In genomic region chr19:42176649-42176989, GRCh38 we compare ENCODE assay signal across 8 cellular contexts. TPM values are rescaled to one million over a fixed set of nuclear protein-coding genes. Genes with fewer than 3 reads are reported as not detected.
DNase-seq lines count a peak whose midpoint lies in the region; ATAC-seq, FAIRE-seq and TF ChIP-seq lines count a peak whose summit lies in the region.

No MANE protein-coding gene starts in this region.

- H3K4me1 ChIP-seq in HUES48 (ENCODE audit: control insufficient read depth, insufficient read depth, low read length) (0 out of 2 replicates have a peak, but pooled peaks cover 5% of the 10 kb centered on the region), GM12878 (ENCODE audit: control insufficient read depth, insufficient read depth, low read length) (no peaks in the 10 kb centered on the region), HepG2 (ENCODE audit: insufficient read depth, low read length) (no peaks in the 10 kb centered on the region), tibial artery (peaks cover 0 to 18% (median 11%) of the 10 kb centered on the region in 4 donors)

- H3K27ac ChIP-seq in HUES48 (ENCODE audit: low read depth, low read length) (no peak overlapping the region), GM12878 (ENCODE audit: control insufficient read depth, insufficient read depth) (no peak overlapping the region), HepG2 (ENCODE audit: extremely low read length, insufficient read depth, low read length) (no peak overlapping the region), tibial artery (no peak overlapping the region)

- WGBS in GM12878 (ENCODE audit: insufficient coverage, insufficient replicate concordance, low lambda C conversion rate, missing lambda C conversion rate) = 4% methylated on average over 27 of the region's 31 CpGs
- WGBS in HepG2 (ENCODE audit: low lambda C conversion rate) = 14% methylated on average over 31 of the region's 31 CpGs

- no peak for TF ChIP-seq POLR2A in GM12878 (IDR thresholded peaks at IDR 0.05; ENCODE audit: low read depth, low read length)
- no peak for TF ChIP-seq POLR2A in HepG2 (IDR thresholded peaks at IDR 0.05; ENCODE audit: insufficient read depth in 1 of 2, low read depth in 2 of 2, low read length in 2 of 2)

- H3K36me3 ChIP-seq in BJ (ENCODE audit: control insufficient read depth, insufficient read depth, low read length) (no peaks in the 10 kb centered on the region), HUES48 (ENCODE audit: control insufficient read depth, insufficient read depth, low read length) (no peaks in the 10 kb centered on the region), GM12878 (ENCODE audit: control insufficient read depth in 2 of 2, insufficient read depth in 2 of 2, low read length in 1 of 2) (no peaks in the 10 kb centered on the region), HepG2 (replicated peaks in 1 of 2; ENCODE audit: control insufficient read depth in 1 of 2, insufficient read depth in 2 of 2, low read length in 2 of 2) (no peaks in the 10 kb centered on the region), tibial artery (no peaks in the 10 kb centered on the region)

- TF ChIP-seq CTCF in BJ (IDR thresholded peaks at IDR 0.05; ENCODE audit: insufficient read depth, low read depth, low read length) (no peak), GM12878 (IDR thresholded peaks at IDR 0.05 in 2 of 3, conservative IDR thresholded peaks at IDR 0.05 in 1 of 3; ENCODE audit: control insufficient read depth in 2 of 3, extremely low read depth in 1 of 3, insufficient read depth in 1 of 3, low read depth in 3 of 3, low read length in 3 of 3) (no peak), HepG2 (CRISPR knock-in tag; IDR thresholded peaks at IDR 0.05) (no peak), tibial artery (IDR thresholded peaks at IDR 0.05) (no peak)

- H2AFZ ChIP-seq in GM12878 (ENCODE audit: control insufficient read depth, low read depth, low read length) (no peak overlapping the region), HepG2 (ENCODE audit: low read length) (no peak overlapping the region)

- BruUV-seq in GM12878 (replicated peaks; lab: Mats Ljungman, UMichigan) = no TSS peak
- BruUV-seq in HepG2 (replicated peaks; lab: Mats Ljungman, UMichigan) = no TSS peak

- DNase-seq in BJ (ENCODE audit: low read depth) (no peak), GM12878 (ENCODE audit: low read depth, low spot score) (no peak), HepG2 (ENCODE audit: low spot score) (no peak), tibial artery (no peak), NK-92 (lab: John Stamatoyannopoulos, UW; ENCODE audit: unreplicated experiment) (no peak), cerebellar cortex (ENCODE audit: low spot score) (no peak), HPDE6-E6E7 (ENCODE audit: extremely low spot score) (no peak)

- intact Hi-C loops in GM12878 (cut with micrococcal nuclease; ENCODE audit: unreplicated experiment) = no loop called here
- intact Hi-C loops in HepG2 (cut with micrococcal nuclease; ENCODE audit: unreplicated experiment) = no loop called here
- intact Hi-C loops in tibial artery (cut with DNase I; ENCODE audit: low total_unique reads) = no loop called here

- SMC1A ChIA-PET in GM12878 (lab: Charles Lee; ENCODE audit: uncharacterized antibody, unreplicated experiment) = no interaction called here

- FAIRE-seq in GM12878 (lab: Jason Lieb, UNC) = no peak
- FAIRE-seq in HepG2 (lab: Jason Lieb, UNC) = no peak

- H3K4me2 ChIP-seq in GM12878 (ENCODE audit: control insufficient read depth, insufficient read depth) (peak overlapping the region; percentile 49; the same call in 1 of the 2 replicates), HepG2 (ENCODE audit: low read depth, low read length) (no peak overlapping the region; the same call in 1 of the 2 replicates)

- H3K27me3 ChIP-seq in BJ (ENCODE audit: control insufficient read depth, insufficient read depth, low read length) = peaks cover 46% of the 10 kb centered on the region
- H3K27me3 ChIP-seq in HUES48 (ENCODE audit: control insufficient read depth, insufficient read depth, low read length) = peaks cover 83% of the 10 kb centered on the region
- H3K27me3 ChIP-seq in GM12878 (replicated peaks in 1 of 2; ENCODE audit: control insufficient read depth in 2 of 2, insufficient read depth in 2 of 2, low read length in 1 of 2) = peaks cover 10 to 32% of the 10 kb centered on the region in 2 experiments
- H3K27me3 ChIP-seq in HepG2 (ENCODE audit: control insufficient read depth in 1 of 2, insufficient read depth in 2 of 2, low read length in 2 of 2) = peaks cover 4 to 67% of the 10 kb centered on the region in 2 experiments; a peak in 4 of 5 replicates
- H3K27me3 ChIP-seq in tibial artery = peaks cover 0 to 70% of the 10 kb centered on the region in 2 donors

- H3K79me2 ChIP-seq in GM12878 (ENCODE audit: control insufficient read depth, insufficient read depth, low read length) (no peaks in the 10 kb centered on the region), HepG2 (ENCODE audit: insufficient read depth, low read length) (no peaks in the 10 kb centered on the region)

- POLR2A ChIA-PET in BJ (lab: Charles Lee) (interaction anchor here (0.6 kb wide), 1 partner anchor 102 kb away, joined by 3 read pairs; no protein-coding TSS in a partner anchor), GM12878 (lab: Charles Lee) (interaction anchor here (0.6 to 1.2 kb wide), 2 partner anchors 94 to 105 kb away, joined by 7 read pairs; no protein-coding TSS in a partner anchor), HepG2 (lab: Yijun Ruan, JAX) (no interaction called here)

- in situ Hi-C loops in GM12878 (cut with MboI) = no loop called here
- in situ Hi-C loops in HepG2 (cut with HindIII; ENCODE audit: extremely low pct_ligation_motif_present, low pct_unique_long_range_greater_than_20kb) = no loop called here

- CTCF ChIA-PET in BJ (lab: Yijun Ruan, JAX) = interaction anchor here (0.7 to 2.7 kb wide), 12 partner anchors 8 to 249 kb away, joined by 3 to 10 read pairs (median 4); no protein-coding TSS in a partner anchor
- CTCF ChIA-PET in GM12878 (lab: Yijun Ruan, JAX) = interaction anchor here (1.1 kb wide), 1 partner anchor 68 kb away, joined by 4 read pairs; no protein-coding TSS in a partner anchor
- CTCF ChIA-PET in HepG2 (lab: Yijun Ruan, JAX; ENCODE audit: low intra/inter-chr PET ratio, low total read pairs) = no interaction called here

- H3K4me3 ChIP-seq in BJ (ENCODE audit: low read depth, low read length) = peak overlapping the region; percentile 42
- peak overlapping the region; percentile 54 for H3K4me3 ChIP-seq in HUES48 (ENCODE audit: low read depth, low read length)
- H3K4me3 ChIP-seq in GM12878 = peak overlapping the region; percentile 57
- H3K4me3 ChIP-seq in HepG2 (replicated peaks in 1 of 3; ENCODE audit: insufficient read depth in 1 of 3, low read depth in 2 of 3, low read length in 3 of 3) = no peak overlapping the region
- peak overlapping the region; percentile 47 to 61 for H3K4me3 ChIP-seq in tibial artery

- H3K9me3 ChIP-seq in HUES48 (ENCODE audit: control insufficient read depth, insufficient read depth, low read length) (no peaks in the 10 kb centered on the region), GM12878 (replicated peaks; ENCODE audit: control insufficient read depth, insufficient read depth, low read length) (no peaks in the 10 kb centered on the region), HepG2 (ENCODE audit: low read length) (no peaks in the 10 kb centered on the region), tibial artery (no peaks in the 10 kb centered on the region)

- TF ChIP-seq EP300 in GM12878 (IDR thresholded peaks at IDR 0.05; ENCODE audit: borderline replicate concordance in 1 of 2, control insufficient read depth in 1 of 2, low read depth in 2 of 2, low read length in 2 of 2) (no peak), HepG2 (IDR thresholded peaks at IDR 0.05; ENCODE audit: low read depth in 2 of 2, low read length in 2 of 2) (no peak), HepG2 (CRISPR knock-in tag; IDR thresholded peaks at IDR 0.05; ENCODE audit: borderline replicate concordance) (no peak)

- RAD21 ChIA-PET in GM12878 (lab: Charles Lee; ENCODE audit: unreplicated experiment) = interaction anchor here (0.8 to 1.2 kb wide), 5 partner anchors 26 to 71 kb away, joined by 3 read pairs; no protein-coding TSS in a partner anchor

- H3K9ac ChIP-seq in HUES48 (ENCODE audit: low read depth, low read length) (no peak overlapping the region), GM12878 (ENCODE audit: control insufficient read depth, insufficient read depth, low read length) (no peak overlapping the region), HepG2 (ENCODE audit: insufficient read depth, low read depth, low read length) (no peak overlapping the region)

- ATAC-seq in GM12878 (peak; percentile 50), HepG2 (peak; percentile 50)

- TF ChIP-seq RAD21 in GM12878 (IDR thresholded peaks at IDR 0.05; ENCODE audit: insufficient read depth, low read depth, low read length) (no peak), HepG2 (CRISPR knock-in tag; IDR thresholded peaks at IDR 0.05) (no peak)

- H4K20me1 ChIP-seq in GM12878 (ENCODE audit: control insufficient read depth, insufficient read depth) = no peaks in the 10 kb centered on the region; the same call in 1 of the 2 replicates
- H4K20me1 ChIP-seq in HepG2 (ENCODE audit: insufficient read depth, low read length) = no peaks in the 10 kb centered on the region

RNA-seq across cellular contexts. Expression of gene DEDD2, which starts 40.9 kb away (rescaled TPM):
- polyA plus RNA-seq in BJ (2011; rRNA removed) (19.1 and 30.4 TPM in 2 replicates), GM12878 (2011; rRNA removed) (10.1 and 20.0 TPM in 2 replicates), GM12878 (2014; fragmentation: Illumina TruSeq; extraction: Trizol) (5.1 and 12.5 TPM in 2 replicates), GM12878 (2014; fragmentation: Nextera tagmentation; extraction: Ambion mirVana) (1 to 10 TPM; 2.5 to 3.1 TPM), GM12878 (2014; rRNA removed) (24.0 and 28.6 TPM in 2 replicates), GM12878 (2016; fragmentation: Nextera tagmentation; extraction: Ambion mirVana) (10 to 100 TPM; 22.0 to 24.7 TPM), HepG2 (2011; rRNA removed) (24.7 and 26.1 TPM in 2 replicates)
- 8.3 and 16.0 TPM in 2 replicates for polyA minus RNA-seq in BJ (2011; rRNA and poly(A)+ RNA removed)
- total RNA-seq in GM12878 (2013; cell fraction: nucleolus; rRNA removed) = 18.7 and 18.8 TPM in 2 replicates
- total RNA-seq in GM12878 (2014; rRNA removed) (17.6 and 22.1 TPM in 2 replicates), GM12878 (2014; rRNA removed; fragmentation: Illumina TruSeq; extraction: Trizol) (9.5 and 9.6 TPM in 2 replicates), GM12878 (2021) (15.3 and 18.2 TPM in 2 replicates), HepG2 (2016; rRNA removed; fragmentation: Illumina TruSeq; extraction: Trizol) (14.7 and 19.2 TPM in 2 replicates)
- polyA plus RNA-seq in GM12878 (2011; ENCODE audit: low read depth) = 10.7 TPM
- polyA plus RNA-seq in GM12878 (2011; cell fraction: cytosol; rRNA removed) = 31.5 and 40.2 TPM in 2 replicates
- polyA plus RNA-seq in GM12878 (2011; cell fraction: nucleus; rRNA removed) = 23.7 and 26.9 TPM in 2 replicates
- polyA plus RNA-seq in GM12878 (2012) = 21.1 and 21.2 TPM in 2 replicates
- 13.1 and 26.9 TPM in 2 replicates for polyA minus RNA-seq in GM12878 (2011; rRNA and poly(A)+ RNA removed)
- polyA minus RNA-seq in GM12878 (2011; cell fraction: cytosol; rRNA and poly(A)+ RNA removed) = 6.9 and 8.0 TPM in 2 replicates
- 8.7 and 9.5 TPM in 2 replicates for polyA minus RNA-seq in GM12878 (2011; cell fraction: nucleus; rRNA and poly(A)+ RNA removed)
- 9.6 and 10.0 TPM in 2 replicates for total RNA-seq in HepG2 (2016; cell fraction: cytosol; rRNA removed; fragmentation: Illumina TruSeq; extraction: Trizol; ENCODE audit: low read depth)
- total RNA-seq in HepG2 (2016; cell fraction: insoluble cytoplasmic fraction; rRNA removed; fragmentation: Illumina TruSeq; extraction: Trizol) = 16.1 and 18.5 TPM in 2 replicates
- total RNA-seq in HepG2 (2016; cell fraction: membrane; rRNA removed; fragmentation: Illumina TruSeq; extraction: Trizol) = 27.2 and 29.6 TPM in 2 replicates
- 6.8 and 8.3 TPM in 2 replicates for total RNA-seq in HepG2 (2016; cell fraction: nucleus; rRNA removed; fragmentation: Illumina TruSeq; extraction: Trizol)
- polyA plus RNA-seq in HepG2 (2011; cell fraction: cytosol; rRNA removed) = 25.5 and 32.8 TPM in 2 replicates
- 26.7 and 26.8 TPM in 2 replicates for polyA plus RNA-seq in HepG2 (2011; cell fraction: nucleus; rRNA removed)
- 11.1 and 19.5 TPM in 2 replicates for polyA plus RNA-seq in HepG2 (2012)
- polyA plus RNA-seq in HepG2 (2016; cell fraction: cytosol; fragmentation: Illumina TruSeq; extraction: Trizol; ENCODE audit: low read depth) = 10.7 and 11.1 TPM in 2 replicates
- polyA plus RNA-seq in HepG2 (2016; cell fraction: insoluble cytoplasmic fraction; fragmentation: Illumina TruSeq; extraction: Trizol; ENCODE audit: low read depth) = 19.2 and 19.5 TPM in 2 replicates
- 23.2 and 25.7 TPM in 2 replicates for polyA plus RNA-seq in HepG2 (2016; cell fraction: membrane; fragmentation: Illumina TruSeq; extraction: Trizol; ENCODE audit: low read depth)
- 16.9 and 21.4 TPM in 2 replicates for polyA plus RNA-seq in HepG2 (2016; cell fraction: nucleus; fragmentation: Illumina TruSeq; extraction: Trizol; ENCODE audit: insufficient read depth, low read depth)
- 15.6 and 26.0 TPM in 2 replicates for polyA minus RNA-seq in HepG2 (2011; rRNA and poly(A)+ RNA removed; ENCODE audit: low replicate concordance)
- polyA minus RNA-seq in HepG2 (2011; cell fraction: cytosol; rRNA and poly(A)+ RNA removed) = 6.8 and 8.3 TPM in 2 replicates
- 5.0 and 7.2 TPM in 2 replicates for polyA minus RNA-seq in HepG2 (2011; cell fraction: nucleus; rRNA and poly(A)+ RNA removed)

RNA-seq across cellular contexts. Expression of gene ZNF526, which starts 43.5 kb away (rescaled TPM):
- polyA plus RNA-seq in BJ (2011; rRNA removed) = 4.8 and 5.9 TPM in 2 replicates
- polyA minus RNA-seq in BJ (2011; rRNA and poly(A)+ RNA removed) = 9.8 and 14.0 TPM in 2 replicates
- 33.6 and 41.2 TPM in 2 replicates for total RNA-seq in GM12878 (2013; cell fraction: nucleolus; rRNA removed)
- total RNA-seq in GM12878 (2014; rRNA removed) = 8.3 and 9.6 TPM in 2 replicates
- 5.3 and 5.4 TPM in 2 replicates for total RNA-seq in GM12878 (2014; rRNA removed; fragmentation: Illumina TruSeq; extraction: Trizol)
- total RNA-seq in GM12878 (2021) = 14.7 and 18.3 TPM in 2 replicates
- polyA plus RNA-seq in GM12878 (2011; ENCODE audit: low read depth) = 4.1 TPM
- 2.1 and 4.2 TPM in 2 replicates for polyA plus RNA-seq in GM12878 (2011; rRNA removed)
- 4.2 and 4.4 TPM in 2 replicates for polyA plus RNA-seq in GM12878 (2011; cell fraction: cytosol; rRNA removed)
- 6.0 and 7.3 TPM in 2 replicates for polyA plus RNA-seq in GM12878 (2011; cell fraction: nucleus; rRNA removed)
- 7.0 and 7.6 TPM in 2 replicates for polyA plus RNA-seq in GM12878 (2012)
- 2.4 and 4.2 TPM in 2 replicates for polyA plus RNA-seq in GM12878 (2014; fragmentation: Illumina TruSeq; extraction: Trizol)
- polyA plus RNA-seq in GM12878 (2014; fragmentation: Nextera tagmentation; extraction: Ambion mirVana) = 1 to 10 TPM; 1.8 to 2.0 TPM
- polyA plus RNA-seq in GM12878 (2014; rRNA removed) = 5.6 and 7.2 TPM in 2 replicates
- polyA plus RNA-seq in GM12878 (2016; fragmentation: Nextera tagmentation; extraction: Ambion mirVana) = 10 to 100 TPM; 12.8 to 13.3 TPM
- polyA minus RNA-seq in GM12878 (2011; rRNA and poly(A)+ RNA removed) = 10.8 and 14.2 TPM in 2 replicates
- polyA minus RNA-seq in GM12878 (2011; cell fraction: cytosol; rRNA and poly(A)+ RNA removed) = 4.4 and 5.5 TPM in 2 replicates
- polyA minus RNA-seq in GM12878 (2011; cell fraction: nucleus; rRNA and poly(A)+ RNA removed) = 5.4 and 10.8 TPM in 2 replicates
- 8.4 and 8.5 TPM in 2 replicates for total RNA-seq in HepG2 (2016; rRNA removed; fragmentation: Illumina TruSeq; extraction: Trizol)
- 3.2 and 4.1 TPM in 2 replicates for total RNA-seq in HepG2 (2016; cell fraction: cytosol; rRNA removed; fragmentation: Illumina TruSeq; extraction: Trizol; ENCODE audit: low read depth)
- 7.8 and 8.2 TPM in 2 replicates for total RNA-seq in HepG2 (2016; cell fraction: insoluble cytoplasmic fraction; rRNA removed; fragmentation: Illumina TruSeq; extraction: Trizol)
- 7.8 and 8.0 TPM in 2 replicates for total RNA-seq in HepG2 (2016; cell fraction: membrane; rRNA removed; fragmentation: Illumina TruSeq; extraction: Trizol)
- total RNA-seq in HepG2 (2016; cell fraction: nucleus; rRNA removed; fragmentation: Illumina TruSeq; extraction: Trizol) = 5.4 and 6.6 TPM in 2 replicates
- polyA plus RNA-seq in HepG2 (2011; rRNA removed) = 3.3 and 4.3 TPM in 2 replicates
- 1.6 and 1.7 TPM in 2 replicates for polyA plus RNA-seq in HepG2 (2011; cell fraction: cytosol; rRNA removed)
- 6.8 and 7.0 TPM in 2 replicates for polyA plus RNA-seq in HepG2 (2011; cell fraction: nucleus; rRNA removed)
- 4.9 and 5.8 TPM in 2 replicates for polyA plus RNA-seq in HepG2 (2012)
- polyA plus RNA-seq in HepG2 (2016; cell fraction: cytosol; fragmentation: Illumina TruSeq; extraction: Trizol; ENCODE audit: low read depth) = 0.61 and 0.84 TPM in 2 replicates
- 3.0 and 6.6 TPM in 2 replicates for polyA plus RNA-seq in HepG2 (2016; cell fraction: insoluble cytoplasmic fraction; fragmentation: Illumina TruSeq; extraction: Trizol; ENCODE audit: low read depth)
- 1.2 and 1.8 TPM in 2 replicates for polyA plus RNA-seq in HepG2 (2016; cell fraction: membrane; fragmentation: Illumina TruSeq; extraction: Trizol; ENCODE audit: low read depth)
- polyA plus RNA-seq in HepG2 (2016; cell fraction: nucleus; fragmentation: Illumina TruSeq; extraction: Trizol; ENCODE audit: insufficient read depth, low read depth) = 4.9 and 6.7 TPM in 2 replicates
- polyA minus RNA-seq in HepG2 (2011; rRNA and poly(A)+ RNA removed; ENCODE audit: low replicate concordance) = 12.7 and 19.4 TPM in 2 replicates
- 2.9 and 4.0 TPM in 2 replicates for polyA minus RNA-seq in HepG2 (2011; cell fraction: cytosol; rRNA and poly(A)+ RNA removed)
- 8.8 and 9.3 TPM in 2 replicates for polyA minus RNA-seq in HepG2 (2011; cell fraction: nucleus; rRNA and poly(A)+ RNA removed)

RNA-seq across cellular contexts. Expression of gene POU2F2, which starts 44.4 kb away (rescaled TPM):
- 1.8 and 2.2 TPM in 2 replicates for polyA plus RNA-seq in BJ (2011; rRNA removed)
- polyA minus RNA-seq in BJ (2011; rRNA and poly(A)+ RNA removed) = 1.1 and 1.5 TPM in 2 replicates
- total RNA-seq in GM12878 (2013; cell fraction: nucleolus; rRNA removed) = 58.4 and 67.0 TPM in 2 replicates
- 14.1 and 15.1 TPM in 2 replicates for total RNA-seq in GM12878 (2014; rRNA removed)
- total RNA-seq in GM12878 (2014; rRNA removed; fragmentation: Illumina TruSeq; extraction: Trizol) = 13.8 and 22.0 TPM in 2 replicates
- total RNA-seq in GM12878 (2021) = 46.2 and 48.3 TPM in 2 replicates
- 22.6 TPM for polyA plus RNA-seq in GM12878 (2011; ENCODE audit: low read depth)
- 28.9 and 37.6 TPM in 2 replicates for polyA plus RNA-seq in GM12878 (2011; rRNA removed)
- polyA plus RNA-seq in GM12878 (2011; cell fraction: cytosol; rRNA removed) = 40.4 and 50.7 TPM in 2 replicates
- 116 and 132 TPM in 2 replicates for polyA plus RNA-seq in GM12878 (2011; cell fraction: nucleus; rRNA removed)
- polyA plus RNA-seq in GM12878 (2012) = 45.6 and 50.4 TPM in 2 replicates
- 36.1 and 62.4 TPM in 2 replicates for polyA plus RNA-seq in GM12878 (2014; fragmentation: Illumina TruSeq; extraction: Trizol)
- 1 to 10 TPM; 4.4 to 6.4 TPM for polyA plus RNA-seq in GM12878 (2014; fragmentation: Nextera tagmentation; extraction: Ambion mirVana)
- 39.0 and 42.2 TPM in 2 replicates for polyA plus RNA-seq in GM12878 (2014; rRNA removed)
- polyA plus RNA-seq in GM12878 (2016; fragmentation: Nextera tagmentation; extraction: Ambion mirVana) = 10 to 100 TPM; 38.3 to 47.7 TPM
- 20.4 and 27.0 TPM in 2 replicates for polyA minus RNA-seq in GM12878 (2011; rRNA and poly(A)+ RNA removed)
- polyA minus RNA-seq in GM12878 (2011; cell fraction: cytosol; rRNA and poly(A)+ RNA removed) = 20.2 and 22.9 TPM in 2 replicates
- polyA minus RNA-seq in GM12878 (2011; cell fraction: nucleus; rRNA and poly(A)+ RNA removed) = 20.2 and 33.8 TPM in 2 replicates
- 0.03 and 0.09 TPM in 2 replicates for total RNA-seq in HepG2 (2016; rRNA removed; fragmentation: Illumina TruSeq; extraction: Trizol)
- not detected in 2 replicates for total RNA-seq in HepG2 (2016; cell fraction: cytosol; rRNA removed; fragmentation: Illumina TruSeq; extraction: Trizol; ENCODE audit: low read depth)
- 0.10 and 0.28 TPM in 2 replicates for total RNA-seq in HepG2 (2016; cell fraction: insoluble cytoplasmic fraction; rRNA removed; fragmentation: Illumina TruSeq; extraction: Trizol)
- 0.06 TPM in 1 of 2 replicates, not detected in the other for total RNA-seq in HepG2 (2016; cell fraction: membrane; rRNA removed; fragmentation: Illumina TruSeq; extraction: Trizol)
- 0.22 TPM in 1 of 2 replicates, not detected in the other for total RNA-seq in HepG2 (2016; cell fraction: nucleus; rRNA removed; fragmentation: Illumina TruSeq; extraction: Trizol)
- polyA plus RNA-seq in HepG2 (2011; rRNA removed) = 0.17 and 0.25 TPM in 2 replicates
- polyA plus RNA-seq in HepG2 (2011; cell fraction: cytosol; rRNA removed) = 0.09 and 0.19 TPM in 2 replicates
- 1.3 TPM in 2 replicates for polyA plus RNA-seq in HepG2 (2011; cell fraction: nucleus; rRNA removed)
- polyA plus RNA-seq in HepG2 (2012) = 0.19 and 0.59 TPM in 2 replicates
- polyA plus RNA-seq in HepG2 (2016; cell fraction: cytosol; fragmentation: Illumina TruSeq; extraction: Trizol; ENCODE audit: low read depth) = not detected in 2 replicates
- 0.19 and 0.27 TPM in 2 replicates for polyA plus RNA-seq in HepG2 (2016; cell fraction: insoluble cytoplasmic fraction; fragmentation: Illumina TruSeq; extraction: Trizol; ENCODE audit: low read depth)
- polyA plus RNA-seq in HepG2 (2016; cell fraction: membrane; fragmentation: Illumina TruSeq; extraction: Trizol; ENCODE audit: low read depth) = not detected in 2 replicates
- polyA plus RNA-seq in HepG2 (2016; cell fraction: nucleus; fragmentation: Illumina TruSeq; extraction: Trizol; ENCODE audit: insufficient read depth, low read depth) = 0.47 and 1.5 TPM in 2 replicates
- polyA minus RNA-seq in HepG2 (2011; rRNA and poly(A)+ RNA removed; ENCODE audit: low replicate concordance) = 0.14 and 0.24 TPM in 2 replicates
- polyA minus RNA-seq in HepG2 (2011; cell fraction: cytosol; rRNA and poly(A)+ RNA removed) = not detected in 2 replicates
- polyA minus RNA-seq in HepG2 (2011; cell fraction: nucleus; rRNA and poly(A)+ RNA removed) = 0.64 and 0.87 TPM in 2 replicates

Comparison
In these comparisons a context has a peak if more than half of its experiments do, and no peak if none do; other contexts are left out.
1. H3K4me3 ChIP-seq: peak in BJ (single experiment), HUES48 (single experiment), GM12878 (single experiment) and tibial artery (2 of 2); none in HepG2 (0 of 3).